1 cellular context compared by ENCODE assay signal in the genomic region with DNA sequence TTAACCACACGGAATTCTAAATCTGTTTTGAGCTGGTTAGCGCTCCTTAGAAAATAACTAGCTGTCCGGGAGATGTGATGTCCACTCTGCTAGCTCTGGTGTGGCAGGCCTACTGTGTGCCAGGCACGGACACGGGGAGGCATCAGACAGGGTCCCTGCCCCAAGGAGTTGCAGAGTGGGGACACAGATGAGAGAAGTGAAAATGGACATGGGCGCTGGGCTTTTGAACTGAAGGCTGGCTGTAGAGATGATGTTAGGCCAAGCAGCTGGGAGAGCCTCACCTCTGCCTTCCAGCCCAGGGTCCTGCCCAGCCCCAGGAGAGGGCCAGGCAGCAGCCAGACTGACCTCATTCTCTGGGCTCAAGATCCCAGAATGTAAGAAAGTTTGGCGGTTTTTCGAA.
TF ChIP-seq lines count a peak whose summit lies in the region.

No MANE protein-coding gene starts in this region.

TF ChIP-seq in H1, 55 proteins besides CTCF, POLR2A, EP300 and RAD21 (continued from another document):
- TF ChIP-seq PHF8 (conservative IDR thresholded peaks at IDR 0.05; ENCODE audit: low read depth, low read length) (no peak), SIX5 (IDR thresholded peaks at IDR 0.05; ENCODE audit: low read depth, low read length) (no peak)
